Comparison of ENCODE assay signal across 15 cellular contexts in the genomic region with DNA sequence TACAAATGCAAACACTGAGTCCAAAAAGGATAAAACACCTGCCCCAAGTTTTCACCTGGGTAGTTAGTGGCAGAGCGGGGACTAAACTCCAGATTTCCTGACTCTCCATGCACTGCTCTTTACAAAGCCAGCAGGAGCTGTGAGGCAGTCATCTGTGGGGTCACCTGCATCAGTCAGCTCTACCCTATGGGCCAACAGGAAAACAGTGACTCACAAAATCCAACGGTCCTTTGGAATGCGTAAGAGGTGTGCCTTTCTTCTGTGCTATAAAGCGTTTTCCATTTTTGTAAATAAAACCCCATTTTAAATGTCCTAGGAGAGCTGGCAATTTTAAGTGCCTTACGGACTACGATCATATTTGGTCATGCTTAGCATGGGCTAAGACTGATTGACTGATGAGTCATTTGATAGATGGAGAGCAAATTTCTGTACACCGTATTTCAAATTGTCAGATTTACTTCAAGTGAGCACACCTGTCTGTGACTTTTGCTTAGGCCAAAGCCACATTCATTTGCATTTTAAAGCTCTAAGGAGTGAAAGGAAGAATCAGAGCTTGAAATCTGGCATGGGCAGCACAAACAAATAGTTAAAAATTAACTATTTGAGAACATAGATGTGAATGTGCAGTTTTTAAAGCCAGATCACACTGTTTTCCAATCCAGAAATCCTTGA. TPM values are rescaled to one million over a fixed set of nuclear protein-coding genes. Genes with fewer than 3 reads are reported as not detected.
DNase-seq lines count a peak whose midpoint lies in the region; ATAC-seq, FAIRE-seq and TF ChIP-seq lines count a peak whose summit lies in the region.
"Had no signal": no experiment of that assay in that cellular context is flagged by ENCODE, and none has a peak within 500 bp of the region (broad histone marks: within the 10 kb centered on the region; RNA-seq: fewer than 3 reads in every experiment).

No MANE protein-coding gene starts in this region.

- H3K27me3 ChIP-seq in PC-9 (ENCODE audit: insufficient read depth, low read depth) = peaks cover under 1% of the 10 kb centered on the region; the same call in 1 of the 2 replicates
- H3K27me3 ChIP-seq: MG63 had no signal

- no peak for DNase-seq in A549 (ENCODE audit: low read depth in 1 of 2, low spot score in 1 of 2)
- DNase-seq in dermis blood vessel endothelial cell = peak; percentile 86
- DNase-seq in hippocampal formation (lab: John Stamatoyannopoulos, UW) = no peak
- DNase-seq in PC-9 = no peak
- no peak for DNase-seq in kidney
- DNase-seq: dorsolateral prefrontal cortex, MG63, nucleus accumbens, spleen, T-helper 17 cell, transverse colon had no signal

- H4K20me1 ChIP-seq in PC-9 (ENCODE audit: insufficient read depth) = no peaks in the 10 kb centered on the region

- POLR2A ChIA-PET in A549 (lab: Yijun Ruan, JAX) (no interaction called here), PC-9 (lab: Charles Lee; ENCODE audit: unreplicated experiment) (no interaction called here)

- no peak for TF ChIP-seq EP300 in A549 (IDR thresholded peaks at IDR 0.05)

- TF ChIP-seq CTCF in A549 (IDR thresholded peaks at IDR 0.05) (no peak), PC-9 (conservative IDR thresholded peaks at IDR 0.05) (no peak), kidney (IDR thresholded peaks at IDR 0.05; ENCODE audit: borderline replicate concordance, extremely low read depth, insufficient read depth) (no peak)

- H3F3A ChIP-seq in PC-9 (ENCODE audit: insufficient read depth, low read depth) = peaks cover 12% of the 10 kb centered on the region

- CTCF ChIA-PET in A549 (lab: Yijun Ruan, JAX) = interaction anchor here (1.5 to 2.1 kb wide), 2 partner anchors 10 to 12 kb away, joined by 3 to 5 read pairs; no protein-coding TSS in a partner anchor
- CTCF ChIA-PET in PC-9 (lab: Charles Lee) = no interaction called here

- H3K4me3 ChIP-seq in A549 = no peak overlapping the region
- no peak overlapping the region for H3K4me3 ChIP-seq in PC-9
- no peak overlapping the region for H3K4me3 ChIP-seq in kidney (ENCODE audit: low read length in 2 of 2)
- H3K4me3 ChIP-seq: dorsolateral prefrontal cortex, MG63, spleen, transverse colon had no signal

- H2AFZ ChIP-seq in PC-9 = no peak overlapping the region

- BruUV-seq in PC-9 (replicated peaks; lab: Mats Ljungman, UMichigan) = no TSS peak

- no peak overlapping the region for H3K9ac ChIP-seq in kidney (ENCODE audit: low read length in 2 of 2)

- no peak for TF ChIP-seq RAD21 in A549 (conservative IDR thresholded peaks at IDR 0.05 in 1 of 2, IDR thresholded peaks at IDR 0.05 in 1 of 2)

- no peak for TF ChIP-seq POLR2A in A549 (IDR thresholded peaks at IDR 0.05; ENCODE audit: low read length)

- ATAC-seq in A549 (no peak), GM19452 (IDR thresholded peaks at IDR 0.05; ENCODE audit: unreplicated experiment) (peak; percentile 61), HG03139 (IDR thresholded peaks at IDR 0.05; ENCODE audit: unreplicated experiment) (peak; percentile 49), HG03565 (IDR thresholded peaks at IDR 0.05; ENCODE audit: unreplicated experiment) (no peak)
- ATAC-seq: Panc1, T-helper 17 cell had no signal

- intact Hi-C loops in PC-9 (cut with micrococcal nuclease; ENCODE audit: unreplicated experiment) = no loop called here
- intact Hi-C loops in kidney (cut with DNase I) = no loop called here

- H3K4me1 ChIP-seq in A549 (peaks cover 11% of the 10 kb centered on the region; the same call in 1 of the 3 replicates), PC-9 (replicated peaks; ENCODE audit: insufficient read depth) (peaks cover 33% of the 10 kb centered on the region), kidney (ENCODE audit: control insufficient read depth in 1 of 2, insufficient read depth in 1 of 2, low read depth in 1 of 2, low read length in 2 of 2) (peaks cover 8% of the 10 kb centered on the region in 2 donors)

- H3K27ac ChIP-seq in A549 (no peak overlapping the region), PC-9 (no peak overlapping the region), kidney (ENCODE audit: low read depth in 2 of 2, low read length in 2 of 2) (no peak overlapping the region)
- H3K27ac ChIP-seq: dorsolateral prefrontal cortex, spleen, transverse colon had no signal

- H3K36me3 ChIP-seq in PC-9 (ENCODE audit: low read depth) (no peaks in the 10 kb centered on the region), kidney (ENCODE audit: control insufficient read depth in 1 of 2, insufficient read depth in 2 of 2, low read length in 2 of 2) (no peaks in the 10 kb centered on the region)
- H3K36me3 ChIP-seq: MG63, spleen, transverse colon had no signal

- H3K79me2 ChIP-seq in PC-9 (ENCODE audit: low read depth) = no peaks in the 10 kb centered on the region

- H3K4me2 ChIP-seq in A549 = no peak overlapping the region
- H3K4me2 ChIP-seq in PC-9 = no peak overlapping the region

- H3K9me3 ChIP-seq in A549 (no peaks in the 10 kb centered on the region), PC-9 (ENCODE audit: insufficient read depth, low read depth) (no peaks in the 10 kb centered on the region), kidney (ENCODE audit: control insufficient read depth in 1 of 2, low read length in 2 of 2) (no peaks in the 10 kb centered on the region)
- H3K9me3 ChIP-seq: MG63, spleen, transverse colon had no signal

- no peak for FAIRE-seq in A549 (lab: Jason Lieb, UNC)
- FAIRE-seq in kidney (lab: Jason Lieb, UNC) = no peak

- H3K9me2 ChIP-seq in PC-9 (ENCODE audit: insufficient read depth) = no peaks in the 10 kb centered on the region

- WGBS in A549 (ENCODE audit: missing lambda C conversion rate) = 41% methylated on average over 7 of the region's 7 CpGs

TF ChIP-seq in A549, 52 proteins besides CTCF, POLR2A, EP300 and RAD21:
- TF ChIP-seq HOXB13 (CRISPR knock-in tag; IDR thresholded peaks at IDR 0.05; ENCODE audit: low read depth) (no peak), FOSL2 (IDR thresholded peaks at IDR 0.05) (no peak), FOSL2 (CRISPR knock-in tag; IDR thresholded peaks at IDR 0.05) (0 out of 2 replicates have a peak, but pooled peaks have one; percentile 23)
TF ChIP-seq in A549: peak in this region for 1.

RNA-seq across cellular contexts. Expression of a gene that starts 4.4 kb away (rescaled TPM):
- polyA plus RNA-seq in A549 (2011; rRNA removed) = not detected in 2 replicates
- polyA plus RNA-seq in A549 (2012; cell fraction: cytosol; rRNA removed) = not detected in 2 replicates
- polyA plus RNA-seq in A549 (2012; cell fraction: nucleus; rRNA removed) = not detected in 2 replicates
- polyA plus RNA-seq in A549 (2017; fragmentation: RNase III; extraction: RNeasy Plus Mini Kit Qiagen cat#74134 plus additional on column Dnase treatment) = not detected in 3 replicates
- not detected in 2 replicates for polyA minus RNA-seq in A549 (2011; rRNA and poly(A)+ RNA removed)
- total RNA-seq in dermis blood vessel endothelial cell = 263 and 653 TPM in 2 replicates
- 6.6 and 8.1 TPM in 2 replicates for total RNA-seq in PC-9 (2021)
- total RNA-seq in kidney = 24.2 TPM
- polyA plus RNA-seq in kidney (ENCODE audit: insufficient read depth, low read depth, low replicate concordance) = 3.6 TPM
- total RNA-seq: T-helper 17 cell had no signal

Comparison
In these comparisons a context has a peak if more than half of its experiments do, and no peak if none do; other contexts are left out.
1. ATAC-seq: peak in GM19452 (single experiment) and HG03139 (single experiment); none in A549 (0 of 2) and HG03565 (single experiment).
2. RNA of a gene that starts 4.4 kb away (total RNA-seq): 263 to 653 TPM in dermis blood vessel endothelial cell; 24.2 TPM in kidney (single experiment) and 6.6 to 8.1 TPM in PC-9; every median in the first group is over 10 times any median in the second.